8 cellular contexts compared by ENCODE assay signal in the genomic region with DNA sequence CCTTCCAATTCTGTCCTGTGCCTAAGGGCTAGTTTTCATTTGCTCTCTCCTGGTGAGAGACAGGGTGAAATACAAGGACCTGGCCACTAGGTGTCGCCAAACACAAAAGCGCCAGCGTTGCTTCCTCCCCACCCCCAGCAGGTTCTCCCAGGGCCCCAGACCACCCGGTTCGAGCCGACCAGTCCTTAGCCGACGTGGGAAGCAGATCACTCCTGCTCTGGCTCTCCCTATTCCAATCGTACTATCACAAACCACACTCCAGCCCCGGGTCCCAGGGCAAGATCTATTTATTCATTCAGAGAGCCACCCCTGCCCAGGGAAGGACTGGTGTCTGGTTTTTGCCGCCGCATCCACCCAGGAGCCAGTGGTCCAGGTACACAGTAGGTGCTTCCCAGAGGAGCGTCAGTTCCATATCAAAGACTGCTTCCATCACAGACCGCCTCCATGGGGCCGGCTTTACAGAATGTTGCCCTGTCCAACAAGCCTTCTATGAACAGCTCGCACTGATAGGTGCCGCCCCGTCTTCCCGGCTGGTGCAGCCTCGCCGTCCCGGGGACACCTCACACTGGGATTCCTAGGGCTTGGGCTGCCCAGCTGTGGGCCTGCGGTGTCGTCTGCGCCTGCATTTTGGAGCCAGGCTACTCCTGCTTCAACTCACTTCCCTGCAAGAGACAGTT. TPM values are rescaled to one million over a fixed set of nuclear protein-coding genes. Genes with fewer than 3 reads are reported as not detected.
DNase-seq lines count a peak whose midpoint lies in the region; ATAC-seq and TF ChIP-seq lines count a peak whose summit lies in the region.

No MANE protein-coding gene starts in this region.

- TF ChIP-seq CTCF in IMR-90 (conservative IDR thresholded peaks at IDR 0.05; ENCODE audit: low read depth, low read length) = peak; percentile 97
- TF ChIP-seq CTCF in Peyer's patch (IDR thresholded peaks at IDR 0.05) = peak; percentile 86 to 98 (median 92)
- TF ChIP-seq CTCF in fibroblast of the aortic adventitia (IDR thresholded peaks at IDR 0.05; ENCODE audit: insufficient read depth, low read length) = peak; percentile 89
- peak; percentile 95 for TF ChIP-seq CTCF in nephron progenitor cell (IDR thresholded peaks at IDR 0.05)

- H4K8ac ChIP-seq in IMR-90 (ENCODE audit: low read depth in 2 of 2, low read length in 2 of 2) = peak overlapping the region in 1 of 2 experiments; percentile 7; a peak in 1 of 4 replicates

- intact Hi-C loops in IMR-90 (cut with micrococcal nuclease) = loop anchor here (1.0 to 2.0 kb wide), 5 partner anchors 39 to 554 kb away; a partner anchor contains a TSS
- intact Hi-C loops in activated T-helper 1 cell treated with anti-CD3 and anti-CD28 coated beads, Interleukin-12 subunit alpha, Interleukin-12 subunit beta, Interleukin-2, Interleukin-4 antibody, amounts not matched to agents 30 ng/mL and 10 ng/mL and 1 ng/mL, durations not matched to agents 14 hours and 24 hours and 36 hours (cut with micrococcal nuclease) = loop anchor here (1.0 to 2.0 kb wide), 5 partner anchors 36 to 553 kb away; a partner anchor contains a TSS

- no peak overlapping the region for H3K4ac ChIP-seq in IMR-90 (ENCODE audit: low read depth, low read length)

- POLR2A ChIA-PET in IMR-90 (lab: Charles Lee; ENCODE audit: unreplicated experiment) = no interaction called here

- H2BK20ac ChIP-seq in IMR-90 (ENCODE audit: low read depth, low read length) = 0 out of 2 replicates have a peak overlapping the region, but pooled peaks have one; percentile 4

- in situ Hi-C loops in G401 (cut with HindIII; ENCODE audit: low sequenced_read_pairs) (no loop called here), IMR-90 (cut with MboI; ENCODE audit: low sequenced_read_pairs) (loop anchor here (5.0 kb wide), 1 partner anchor 67 kb away; a partner anchor contains a TSS)

- peak overlapping the region; percentile 73 for H2AFZ ChIP-seq in IMR-90 (replicated peaks; ENCODE audit: low read length, poor library complexity)

- no peaks in the 10 kb centered on the region for H3K27me3 ChIP-seq in IMR-90 (ENCODE audit: control insufficient read depth, insufficient read depth, low read length)
- no peaks in the 10 kb centered on the region for H3K27me3 ChIP-seq in Peyer's patch

- peak; percentile 96 for TF ChIP-seq RAD21 in IMR-90 (IDR thresholded peaks at IDR 0.05; ENCODE audit: low read length)

- peaks cover 7% of the 10 kb centered on the region for H3K4me1 Mint-ChIP-seq in activated T-helper 1 cell treated with anti-CD3 and anti-CD28 coated beads, Interleukin-12 subunit alpha, Interleukin-12 subunit beta, Interleukin-2, Interleukin-4 antibody, amounts not matched to agents 30 ng/mL and 10 ng/mL and 1 ng/mL, durations not matched to agents 14 hours and 24 hours and 36 hours (ENCODE audit: low read depth)
- peaks cover 25% of the 10 kb centered on the region for H3K4me1 Mint-ChIP-seq in nephron progenitor cell
- H3K4me1 Mint-ChIP-seq in stimulated activated naive CD8-positive, alpha-beta T cell treated with anti-CD3 and anti-CD28 coated beads, Interleukin-15, Interleukin-2, amounts not matched to agents 100 ng/mL and 50 ng/mL, for 24 hours (ENCODE audit: low read depth) = no peaks in the 10 kb centered on the region

- H3K4me2 ChIP-seq in IMR-90 (ENCODE audit: low read depth, low read length) = no peak overlapping the region; the same call in 1 of the 2 replicates

- no peak overlapping the region for H3K23ac ChIP-seq in IMR-90 (ENCODE audit: low read depth, low read length)

- 42% methylated on average over 13 of the region's 25 CpGs; no CpG with 5 or more reads in 1 of the 2 experiments for WGBS in IMR-90 (ENCODE audit: extremely low coverage in 2 of 2, insufficient read length in 1 of 2), 2 experiments

- H3K36me3 ChIP-seq in IMR-90 (ENCODE audit: control insufficient read depth, insufficient read depth, low read length) = peaks cover 6% of the 10 kb centered on the region; the same call in 1 of the 2 replicates
- peaks cover 0 to 8% (median 0%) of the 10 kb centered on the region in 3 donors for H3K36me3 ChIP-seq in Peyer's patch

- peaks cover 0 to 3% of the 10 kb centered on the region in 2 experiments; a peak in 2 of 4 replicates for H3K79me1 ChIP-seq in IMR-90 (ENCODE audit: low read depth in 1 of 2, low read length in 2 of 2)

- peak; percentile 98 for ATAC-seq in IMR-90 (ENCODE audit: low read depth)
- ATAC-seq in HG02571 (IDR thresholded peaks at IDR 0.05; ENCODE audit: unreplicated experiment) = no peak

- no peak overlapping the region for H3K18ac ChIP-seq in IMR-90 (ENCODE audit: low read depth, low read length)

- no peaks in the 10 kb centered on the region for H3K36me3 Mint-ChIP-seq in activated T-helper 1 cell treated with anti-CD3 and anti-CD28 coated beads, Interleukin-12 subunit alpha, Interleukin-12 subunit beta, Interleukin-2, Interleukin-4 antibody, amounts not matched to agents 30 ng/mL and 10 ng/mL and 1 ng/mL, durations not matched to agents 14 hours and 24 hours and 36 hours (ENCODE audit: low read depth)
- no peaks in the 10 kb centered on the region for H3K36me3 Mint-ChIP-seq in nephron progenitor cell (ENCODE audit: low read depth)
- H3K36me3 Mint-ChIP-seq in stimulated activated naive CD8-positive, alpha-beta T cell treated with anti-CD3 and anti-CD28 coated beads, Interleukin-15, Interleukin-2, amounts not matched to agents 100 ng/mL and 50 ng/mL, for 24 hours (ENCODE audit: low read depth) = no peaks in the 10 kb centered on the region

- dilution Hi-C loops in IMR-90 (cut with HindIII; ENCODE audit: low sequenced_read_pairs, unreplicated experiment) = no loop called here

- no peaks in the 10 kb centered on the region for H3K9me3 ChIP-seq in IMR-90 (ENCODE audit: control insufficient read depth, insufficient read depth, low read length)
- H3K9me3 ChIP-seq in Peyer's patch = no peaks in the 10 kb centered on the region

- no peak overlapping the region for H2BK5ac ChIP-seq in IMR-90 (ENCODE audit: low read depth, low read length, poor library complexity, severe bottlenecking)

- H2AK5ac ChIP-seq in IMR-90 (ENCODE audit: low read depth, low read length) = no peak overlapping the region

- H3K56ac ChIP-seq in IMR-90 (ENCODE audit: extremely low read depth, insufficient read depth, low read length) = no peak overlapping the region

- no TSS peak for BruUV-seq in IMR-90 (replicated peaks; lab: Mats Ljungman, UMichigan)

- H3K14ac ChIP-seq in IMR-90 (replicated peaks; ENCODE audit: low read depth, low read length) = no peak overlapping the region

- no peak overlapping the region for H3K27ac ChIP-seq in IMR-90 (ENCODE audit: insufficient read depth, low read length)
- peak overlapping the region in 3 of 4 donors; percentile 65 to 96 (median 83) for H3K27ac ChIP-seq in Peyer's patch

- H2BK15ac ChIP-seq in IMR-90 (ENCODE audit: low read depth, low read length) = no peak overlapping the region

- no peak overlapping the region for H2BK120ac ChIP-seq in IMR-90 (ENCODE audit: low read depth, low read length)

- H3K27me3 Mint-ChIP-seq in activated T-helper 1 cell treated with anti-CD3 and anti-CD28 coated beads, Interleukin-12 subunit alpha, Interleukin-12 subunit beta, Interleukin-2, Interleukin-4 antibody, amounts not matched to agents 30 ng/mL and 10 ng/mL and 1 ng/mL, durations not matched to agents 14 hours and 24 hours and 36 hours (ENCODE audit: insufficient read depth) = no peaks in the 10 kb centered on the region
- peaks cover 3% of the 10 kb centered on the region for H3K27me3 Mint-ChIP-seq in nephron progenitor cell (ENCODE audit: low read depth, poor library complexity)
- no peaks in the 10 kb centered on the region for H3K27me3 Mint-ChIP-seq in stimulated activated naive CD8-positive, alpha-beta T cell treated with anti-CD3 and anti-CD28 coated beads, Interleukin-15, Interleukin-2, amounts not matched to agents 100 ng/mL and 50 ng/mL, for 24 hours

- no peak overlapping the region for H3K27ac Mint-ChIP-seq in activated T-helper 1 cell treated with anti-CD3 and anti-CD28 coated beads, Interleukin-12 subunit alpha, Interleukin-12 subunit beta, Interleukin-2, Interleukin-4 antibody, amounts not matched to agents 30 ng/mL and 10 ng/mL and 1 ng/mL, durations not matched to agents 14 hours and 24 hours and 36 hours
- no peak overlapping the region for H3K27ac Mint-ChIP-seq in nephron progenitor cell
- peak overlapping the region; percentile 31 for H3K27ac Mint-ChIP-seq in stimulated activated naive CD8-positive, alpha-beta T cell treated with anti-CD3 and anti-CD28 coated beads, Interleukin-15, Interleukin-2, amounts not matched to agents 100 ng/mL and 50 ng/mL, for 24 hours

- no peaks in the 10 kb centered on the region for H3K9me3 Mint-ChIP-seq in activated T-helper 1 cell treated with anti-CD3 and anti-CD28 coated beads, Interleukin-12 subunit alpha, Interleukin-12 subunit beta, Interleukin-2, Interleukin-4 antibody, amounts not matched to agents 30 ng/mL and 10 ng/mL and 1 ng/mL, durations not matched to agents 14 hours and 24 hours and 36 hours
- no peaks in the 10 kb centered on the region for H3K9me3 Mint-ChIP-seq in nephron progenitor cell
- no peaks in the 10 kb centered on the region for H3K9me3 Mint-ChIP-seq in stimulated activated naive CD8-positive, alpha-beta T cell treated with anti-CD3 and anti-CD28 coated beads, Interleukin-15, Interleukin-2, amounts not matched to agents 100 ng/mL and 50 ng/mL, for 24 hours

- H3K9me1 ChIP-seq in IMR-90 (ENCODE audit: insufficient read depth, low read length) = 0 out of 2 replicates have a peak, but pooled peaks cover 2% of the 10 kb centered on the region

- no peak overlapping the region for H4K91ac ChIP-seq in IMR-90 (ENCODE audit: insufficient read depth, low read depth, low read length)

- no peak overlapping the region for H4K5ac ChIP-seq in IMR-90 (ENCODE audit: low read depth, low read length)

- H3K4me3 Mint-ChIP-seq in activated T-helper 1 cell treated with anti-CD3 and anti-CD28 coated beads, Interleukin-12 subunit alpha, Interleukin-12 subunit beta, Interleukin-2, Interleukin-4 antibody, amounts not matched to agents 30 ng/mL and 10 ng/mL and 1 ng/mL, durations not matched to agents 14 hours and 24 hours and 36 hours = no peak overlapping the region
- peak overlapping the region; percentile 5 for H3K4me3 Mint-ChIP-seq in nephron progenitor cell
- no peak overlapping the region for H3K4me3 Mint-ChIP-seq in stimulated activated naive CD8-positive, alpha-beta T cell treated with anti-CD3 and anti-CD28 coated beads, Interleukin-15, Interleukin-2, amounts not matched to agents 100 ng/mL and 50 ng/mL, for 24 hours

- DNase-seq in G401 (ENCODE audit: low spot score) = peak; percentile 89
- peak; percentile 67 for DNase-seq in IMR-90
- DNase-seq in Peyer's patch = peak; percentile 57 to 87 (median 77)
- peak; percentile 60 for DNase-seq in activated T-helper 1 cell treated with anti-CD3 and anti-CD28 coated beads, Interleukin-12 subunit alpha, Interleukin-12 subunit beta, Interleukin-2, Interleukin-4 antibody, amounts not matched to agents 30 ng/mL and 10 ng/mL and 1 ng/mL, durations not matched to agents 14 hours and 24 hours and 36 hours (ENCODE audit: low spot score)
- DNase-seq in fibroblast of the aortic adventitia (ENCODE audit: low read depth) = peak; percentile 77
- DNase-seq in nephron progenitor cell = peak; percentile 88

- TF ChIP-seq POLR2A in IMR-90 (IDR thresholded peaks at IDR 0.05; ENCODE audit: low read depth, low read length) (no peak), Peyer's patch (IDR thresholded peaks at IDR 0.05) (peak in 1 of 2 donors; percentile 9)

- H2AK9ac ChIP-seq in IMR-90 (replicated peaks; ENCODE audit: low read depth, low read length, poor library complexity) = peak overlapping the region; percentile 31

- H3K4me1 ChIP-seq in IMR-90 (ENCODE audit: control insufficient read depth, insufficient read depth, low read length) (peaks cover 5% of the 10 kb centered on the region), Peyer's patch (peaks cover 0 to 42% (median 6%) of the 10 kb centered on the region in 4 donors)

- CTCF ChIA-PET in IMR-90 (lab: Yijun Ruan, JAX) = interaction anchor here (0.9 to 1.7 kb wide), 2 partner anchors 9 to 40 kb away, joined by 3 to 5 read pairs; no protein-coding TSS in a partner anchor

- H3K4me3 ChIP-seq in IMR-90 (ENCODE audit: insufficient read depth, low read depth, low read length) (no peak overlapping the region), Peyer's patch (peak overlapping the region in 2 of 4 donors; percentile 1 to 21), fibroblast of the aortic adventitia (ENCODE audit: low read depth, low read length) (peak overlapping the region; percentile 28)

- no peak overlapping the region for H3K9ac ChIP-seq in IMR-90 (ENCODE audit: low read depth, low read length)

- no peaks in the 10 kb centered on the region for H4K20me1 ChIP-seq in IMR-90 (ENCODE audit: insufficient read depth, low read length)

RNA-seq across cellular contexts. Expression of a gene that starts 35.0 kb away (rescaled TPM):
- 346 and 526 TPM in 2 replicates for total RNA-seq in G401 (2014; rRNA removed; shearing (Covaris generic))
- total RNA-seq in IMR-90 (2012; rRNA removed) = 24.7 and 41.9 TPM in 2 replicates
- polyA plus RNA-seq in IMR-90 (2012; rRNA removed) = 28.4 and 28.5 TPM in 2 replicates
- polyA plus RNA-seq in IMR-90 (2012; cell fraction: cytosol; rRNA removed) = 11.9 and 21.4 TPM in 2 replicates
- 15.7 and 18.8 TPM in 2 replicates for polyA plus RNA-seq in IMR-90 (2012; cell fraction: nucleus; rRNA removed; ENCODE audit: low replicate concordance)
- 10 to 100 TPM; 24.0 to 30.5 (median 28.5) TPM for total RNA-seq in Peyer's patch
- total RNA-seq in activated T-helper 1 cell treated with anti-CD3 and anti-CD28 coated beads, Interleukin-12 subunit alpha, Interleukin-12 subunit beta, Interleukin-2, Interleukin-4 antibody, amounts not matched to agents 30 ng/mL and 10 ng/mL and 1 ng/mL, durations not matched to agents 14 hours and 24 hours and 36 hours = 5.6 and 5.9 TPM in 2 replicates
- total RNA-seq in fibroblast of the aortic adventitia (ENCODE audit: low replicate concordance) = 11.9 and 12.3 TPM in 2 replicates

RNA-seq across cellular contexts. Expression of a gene that starts 51.3 kb away (rescaled TPM):
- 136 and 175 TPM in 2 replicates for total RNA-seq in G401 (2014; rRNA removed; shearing (Covaris generic))
- total RNA-seq in IMR-90 (2012; rRNA removed) (30.1 and 31.9 TPM in 2 replicates), Peyer's patch (100 to 1,000 TPM in 2 of 4 donors, 10 to 100 TPM in 2; 47.9 to 107 (median 103) TPM), fibroblast of the aortic adventitia (ENCODE audit: low replicate concordance) (53.0 and 61.5 TPM in 2 replicates)
- polyA plus RNA-seq in IMR-90 (2012; rRNA removed) = 55.0 and 72.2 TPM in 2 replicates
- 61.7 and 74.8 TPM in 2 replicates for polyA plus RNA-seq in IMR-90 (2012; cell fraction: cytosol; rRNA removed)
- 63.4 and 67.9 TPM in 2 replicates for polyA plus RNA-seq in IMR-90 (2012; cell fraction: nucleus; rRNA removed; ENCODE audit: low replicate concordance)
- 48.0 and 48.6 TPM in 2 replicates for total RNA-seq in activated T-helper 1 cell treated with anti-CD3 and anti-CD28 coated beads, Interleukin-12 subunit alpha, Interleukin-12 subunit beta, Interleukin-2, Interleukin-4 antibody, amounts not matched to agents 30 ng/mL and 10 ng/mL and 1 ng/mL, durations not matched to agents 14 hours and 24 hours and 36 hours
